17 cellular contexts compared by ENCODE assay signal in genomic region chr1:16015491-16015890, GRCh38. TPM values are rescaled to one million over a fixed set of nuclear protein-coding genes. Genes with fewer than 3 reads are reported as not detected.
A peak's percentile ranks its signal among the peaks of the same experiment; 100 is the strongest.
DNase-seq lines count a peak whose midpoint lies in the region; ATAC-seq and TF ChIP-seq lines count a peak whose summit lies in the region.
"Had no signal": no experiment of that assay in that cellular context is flagged by ENCODE, and none has a peak within 500 bp of the region (broad histone marks: within the 10 kb centered on the region; RNA-seq: fewer than 3 reads in every experiment).

No MANE protein-coding gene starts in this region.

- intact Hi-C loops in ascending aorta (cut with DNase I) (loop anchor here (5.0 kb wide), 2 partner anchors 132 to 218 kb away; no protein-coding TSS in a partner anchor), heart left ventricle (cut with DNase I) (no loop called here), ovary (cut with DNase I) (no loop called here), thyroid gland (cut with DNase I) (no loop called here)

- no peak for DNase-seq in ascending aorta (ENCODE audit: low spot score in 2 of 2)
- peak in 1 of 5 donors; percentile 49 for DNase-seq in heart left ventricle
- peak in 3 of 5 donors; percentile 47 to 57 (median 47) for DNase-seq in ovary
- no peak for DNase-seq in thyroid gland
- no peak for DNase-seq in mesenteric fat pad (ENCODE audit: low spot score)
- DNase-seq in NCI-H2196 (lab: John Stamatoyannopoulos, UW; ENCODE audit: unreplicated experiment), result no peak
- DNase-seq: activated CD4-positive, alpha-beta T cell treated with anti-CD3 and anti-CD28 coated beads, Interleukin-2, amount 10 ng/mL, durations not matched to agents 7 days and 5 days; activated naive CD4-positive, alpha-beta T cell treated with anti-CD3 and anti-CD28 coated beads, Interleukin-2, amount 10 ng/mL, durations not matched to agents 7 days and 5 days; BE2C; foreskin fibroblast; natural killer cell; NCI-H2081; stimulated activated CD4-positive, alpha-beta T cell treated with anti-CD3 and anti-CD28 coated beads, Interleukin-2, amount 100 ng/mL, for 24 hours had no signal

- WGBS in heart left ventricle, 4 donors, result 54 to 70% (median 60%) methylated on average over 14 to 25 of the region's 25 CpGs
- 93 to 95% (median 94%) methylated on average over 25 of the region's 25 CpGs for WGBS in ovary, 3 donors
- WGBS in thyroid gland, 2 donors, result 95 to 96% methylated on average over 18 to 25 of the region's 25 CpGs

- no peak for TF ChIP-seq POLR2A in heart left ventricle (IDR thresholded peaks at IDR 0.05)
- TF ChIP-seq POLR2A in ovary (IDR thresholded peaks at IDR 0.05), result no peak
- no peak for TF ChIP-seq POLR2A in thyroid gland (IDR thresholded peaks at IDR 0.05)

- no peak for TF ChIP-seq EP300 in ovary (IDR thresholded peaks at IDR 0.05)

- TF ChIP-seq CTCF in ascending aorta (IDR thresholded peaks at IDR 0.05) (no peak), heart left ventricle (IDR thresholded peaks at IDR 0.05) (no peak), ovary (IDR thresholded peaks at IDR 0.05) (no peak), thyroid gland (IDR thresholded peaks at IDR 0.05) (no peak)

- H3K9me3 ChIP-seq in ascending aorta, result no peaks in the 10 kb centered on the region
- H3K9me3 ChIP-seq in heart left ventricle, result no peaks in the 10 kb centered on the region
- no peaks in the 10 kb centered on the region for H3K9me3 ChIP-seq in ovary
- no peaks in the 10 kb centered on the region for H3K9me3 ChIP-seq in thyroid gland
- H3K9me3 ChIP-seq: BE2C, SK-N-SH had no signal

- H3K4me1 ChIP-seq in ascending aorta, result peaks cover 24 to 62% of the 10 kb centered on the region in 2 donors
- peaks cover 0 to 63% (median 38%) of the 10 kb centered on the region in 12 donors for H3K4me1 ChIP-seq in heart left ventricle
- peaks cover 29% of the 10 kb centered on the region for H3K4me1 ChIP-seq in ovary (ENCODE audit: insufficient read depth)
- peaks cover 62 to 69% of the 10 kb centered on the region in 2 donors for H3K4me1 ChIP-seq in thyroid gland

- H3K4me3 ChIP-seq in ascending aorta (peak overlapping the region; percentile 51 to 74), heart left ventricle (peak overlapping the region; percentile 27 to 81 (median 66)), ovary (no peak overlapping the region), thyroid gland (replicated peaks in 1 of 3) (no peak overlapping the region)

- H3K36me3 ChIP-seq in ascending aorta, result peaks cover 0 to 4% of the 10 kb centered on the region in 2 donors
- H3K36me3 ChIP-seq in heart left ventricle, result peaks cover 0 to 10% (median 0%) of the 10 kb centered on the region in 9 donors
- H3K36me3 ChIP-seq in ovary, result no peaks in the 10 kb centered on the region
- H3K36me3 ChIP-seq in thyroid gland, result no peaks in the 10 kb centered on the region
- H3K36me3 ChIP-seq: BE2C had no signal

- no peak for ATAC-seq in heart left ventricle
- ATAC-seq in HG03432 (IDR thresholded peaks at IDR 0.05; ENCODE audit: unreplicated experiment), result no peak
- no peak for ATAC-seq in GM21423 (IDR thresholded peaks at IDR 0.05; ENCODE audit: unreplicated experiment)
- ATAC-seq: natural killer cell had no signal

- H3K27ac ChIP-seq in ascending aorta (peak overlapping the region; percentile 95 to 98), heart left ventricle (peak overlapping the region; percentile 88 to 99 (median 97)), ovary (peak overlapping the region; percentile 94 to 98), thyroid gland (peak overlapping the region in 2 of 3 donors; percentile 89 to 96)

- no peaks in the 10 kb centered on the region for H3K27me3 ChIP-seq in ascending aorta
- H3K27me3 ChIP-seq in heart left ventricle, result peaks cover 0 to 5% (median 0%) of the 10 kb centered on the region in 9 donors
- H3K27me3 ChIP-seq in ovary, result no peaks in the 10 kb centered on the region
- no peaks in the 10 kb centered on the region for H3K27me3 ChIP-seq in thyroid gland
- H3K27me3 ChIP-seq: BE2C had no signal

RNA-seq across cellular contexts. Expression of gene HSPB7, which starts 2.4 kb away (rescaled TPM):
- total RNA-seq in ascending aorta (191 TPM), heart left ventricle (over 10,000 TPM in 1 of 9 donors, 1,000 to 10,000 TPM in 8; 2,598 to 10,910 (median 4,655) TPM), ovary (10 to 100 TPM in 6 of 7 donors, 1 to 10 TPM in 1; 1.9 to 68.7 (median 35.8) TPM), thyroid gland (1 to 10 TPM in 3 of 4 donors, under 1 TPM in 1; 0.81 to 9.0 (median 2.9) TPM), mesenteric fat pad (342 TPM)
- polyA plus RNA-seq in heart left ventricle (1,000 to 10,000 TPM; 7,048 to 8,299 TPM), ovary (10 to 100 TPM; 21.9 to 25.4 TPM)
- total RNA-seq: activated CD4-positive, alpha-beta T cell treated with anti-CD3 and anti-CD28 coated beads, Interleukin-2, amount 10 ng/mL, durations not matched to agents 7 days and 5 days; natural killer cell had no signal

RNA-seq across cellular contexts. Expression of gene CLCNKA, which starts 6.3 kb away (rescaled TPM):
- total RNA-seq in ascending aorta, result not detected
- total RNA-seq in heart left ventricle, result 1 to 10 TPM in 1 of 9 donors, under 1 TPM in 6, not detected in 2; 0.25 to 1.1 (median 0.53) TPM
- under 1 TPM; 0.25 to 0.95 TPM for polyA plus RNA-seq in heart left ventricle
- total RNA-seq in ovary, result 1 to 10 TPM in 5 of 7 donors, under 1 TPM in 1, not detected in 1; 0.97 to 2.4 (median 1.2) TPM
- under 1 TPM; 0.08 to 0.74 TPM for polyA plus RNA-seq in ovary
- total RNA-seq in thyroid gland, result 10 to 100 TPM in 2 of 4 donors, 1 to 10 TPM in 2; 3.9 to 27.1 (median 16.1) TPM
- total RNA-seq in mesenteric fat pad, result 0.39 TPM
- total RNA-seq: activated CD4-positive, alpha-beta T cell treated with anti-CD3 and anti-CD28 coated beads, Interleukin-2, amount 10 ng/mL, durations not matched to agents 7 days and 5 days; liver had no signal
- polyA plus RNA-seq: liver had no signal

RNA-seq across cellular contexts. Expression of gene SRARP, which starts 11.5 kb away (rescaled TPM):
- not detected for total RNA-seq in ascending aorta
- total RNA-seq in heart left ventricle, result 1 to 10 TPM in 1 of 9 donors, under 1 TPM in 7, not detected in 1; 0.08 to 1.7 (median 0.21) TPM
- 1 to 10 TPM in 1 of 2 donors, under 1 TPM in 1; 0.32 to 1.1 TPM for polyA plus RNA-seq in heart left ventricle
- total RNA-seq in ovary, result not detected
- not detected for polyA plus RNA-seq in ovary
- under 1 TPM in 2 of 4 donors, not detected in 2; 0.11 to 0.63 TPM for total RNA-seq in thyroid gland
- total RNA-seq in mesenteric fat pad, result not detected
- total RNA-seq: activated CD4-positive, alpha-beta T cell treated with anti-CD3 and anti-CD28 coated beads, Interleukin-2, amount 10 ng/mL, durations not matched to agents 7 days and 5 days; liver; natural killer cell had no signal
- polyA plus RNA-seq: SK-N-SH had no signal

RNA-seq across cellular contexts. Expression of gene CLCNKB, which starts 28.1 kb away (rescaled TPM):
- total RNA-seq in ascending aorta (not detected), heart left ventricle (1 to 10 TPM in 8 of 9 donors, under 1 TPM in 1; 0.51 to 2.7 (median 1.8) TPM), ovary (1 to 10 TPM in 4 of 7 donors, under 1 TPM in 2, not detected in 1; 0.82 to 8.2 (median 1.9) TPM), thyroid gland (10 to 100 TPM in 3 of 4 donors, 1 to 10 TPM in 1; 7.1 to 42.2 (median 15.4) TPM), mesenteric fat pad (0.35 TPM)
- polyA plus RNA-seq in heart left ventricle (1 to 10 TPM in 1 of 2 donors, under 1 TPM in 1; 0.50 to 1.5 TPM), ovary (under 1 TPM; 0.18 to 0.42 TPM)
- total RNA-seq: activated CD4-positive, alpha-beta T cell treated with anti-CD3 and anti-CD28 coated beads, Interleukin-2, amount 10 ng/mL, durations not matched to agents 7 days and 5 days; liver; natural killer cell had no signal
- polyA plus RNA-seq: liver had no signal

RNA-seq across cellular contexts. Expression of gene ZBTB17, which starts 39.6 kb away (rescaled TPM):
- total RNA-seq in ascending aorta (155 TPM), heart left ventricle (10 to 100 TPM; 14.5 to 29.2 (median 20.7) TPM), ovary (10 to 100 TPM; 18.8 to 45.7 (median 29.8) TPM), thyroid gland (10 to 100 TPM; 31.4 to 52.1 (median 36.1) TPM), mesenteric fat pad (29.9 TPM)
- polyA plus RNA-seq in heart left ventricle (10 to 100 TPM; 26.5 to 28.2 TPM), ovary (10 to 100 TPM in 1 of 2 donors, 1 to 10 TPM in 1; 3.7 to 33.1 TPM)

Comparison
In these comparisons a context has a peak if more than half of its experiments do, and no peak if none do; other contexts are left out.
1. DNase-seq: peak in ovary (3 of 5); none in ascending aorta (0 of 2), thyroid gland (0 of 2), mesenteric fat pad (single experiment) and NCI-H2196 (single experiment).
2. H3K4me3 ChIP-seq: peak in ascending aorta (2 of 2) and heart left ventricle (12 of 12); none in ovary (single experiment) and thyroid gland (0 of 3).
3. Peak in every context shown above with its lines, with median percentiles within 50 percentile points of each other: H3K27ac ChIP-seq.